ENCODE assay signal across 28 cellular contexts in the genomic region with DNA sequence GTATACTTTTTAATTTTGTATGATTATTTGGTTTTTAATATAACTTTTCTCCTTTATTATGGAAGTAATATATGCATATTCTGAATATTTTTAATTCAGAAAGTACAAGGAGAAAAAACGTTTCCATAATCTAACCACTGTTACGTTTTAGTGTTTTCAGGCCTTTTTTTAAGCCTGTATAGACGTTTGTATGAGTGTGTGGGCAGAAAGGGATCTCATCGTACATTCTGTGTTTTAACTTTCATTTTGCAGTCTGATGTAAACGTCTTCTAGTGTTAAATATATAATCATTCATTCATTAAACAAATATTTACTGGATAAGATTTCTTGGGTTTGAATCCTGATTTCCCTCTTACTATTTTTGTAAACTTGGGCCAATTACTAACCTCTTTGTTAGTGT. TPM values are rescaled to one million over a fixed set of nuclear protein-coding genes. Genes with fewer than 3 reads are reported as not detected.
DNase-seq lines count a peak whose midpoint lies in the region; ATAC-seq and TF ChIP-seq lines count a peak whose summit lies in the region.
"Had no signal": no experiment of that assay in that cellular context is flagged by ENCODE, and none has a peak within 500 bp of the region (broad histone marks: within the 10 kb centered on the region; RNA-seq: fewer than 3 reads in every experiment).

No MANE protein-coding gene starts in this region.

- ATAC-seq in CD4-positive, CD25-positive, alpha-beta regulatory T cell (ENCODE audit: low read depth in 2 of 2), result no peak
- ATAC-seq: HepG2; left cardiac atrium; stimulated activated naive CD8-positive, alpha-beta T cell treated with anti-CD3 and anti-CD28 coated beads, Interleukin-15, amount 100 ng/mL, for 72 hours had no signal

- POLR2A ChIA-PET in activated CD4-positive, alpha-beta memory T cell treated with anti-CD3 and anti-CD28 coated beads, Interleukin-2, amount 10 ng/mL, durations not matched to agents 7 days and 5 days (lab: Charles Lee), result interaction anchor here (0.9 to 4.0 kb wide), 9 partner anchors 16 to 225 kb away, joined by 3 to 63 read pairs (median 8); a partner anchor contains a TSS

- H3K36me3 Mint-ChIP-seq in activated CD4-positive, alpha-beta T cell treated with anti-CD3 and anti-CD28 coated beads, Interleukin-2, amount 10 ng/mL, durations not matched to agents 24 days and 14 days (ENCODE audit: low read depth), result peaks cover 37% of the 10 kb centered on the region
- peaks cover 25% of the 10 kb centered on the region for H3K36me3 Mint-ChIP-seq in CD4-positive, CD25-positive, alpha-beta regulatory T cell
- peaks cover 45% of the 10 kb centered on the region for H3K36me3 Mint-ChIP-seq in activated CD4-positive, alpha-beta memory T cell treated with anti-CD3 and anti-CD28 coated beads, Interleukin-2, amount 10 ng/mL, durations not matched to agents 7 days and 5 days (ENCODE audit: low read depth)

- CTCF ChIA-PET in activated CD4-positive, alpha-beta memory T cell treated with anti-CD3 and anti-CD28 coated beads, Interleukin-2, amount 10 ng/mL, durations not matched to agents 7 days and 5 days (lab: Charles Lee), result interaction anchor here (1.1 to 1.3 kb wide), 2 partner anchors 39 to 76 kb away, joined by 6 to 8 read pairs; no protein-coding TSS in a partner anchor

- H3K36me3 ChIP-seq in CD4-positive, CD25-positive, alpha-beta regulatory T cell (ENCODE audit: control insufficient read depth, insufficient read depth, low read length), result no peaks in the 10 kb centered on the region
- H3K36me3 ChIP-seq in esophagus muscularis mucosa, result peaks cover 0 to 11% (median 5%) of the 10 kb centered on the region in 4 donors
- H3K36me3 ChIP-seq in uterus, result no peaks in the 10 kb centered on the region
- H3K36me3 ChIP-seq: adrenal gland, brain microvascular endothelial cell, Peyer's patch had no signal

- H3K4me3 ChIP-seq in CD4-positive, CD25-positive, alpha-beta regulatory T cell (ENCODE audit: low read depth, low read length), result peak overlapping the region; percentile 81
- H3K4me3 ChIP-seq in esophagus muscularis mucosa (no peak overlapping the region), uterus (no peak overlapping the region)
- H3K4me3 ChIP-seq: adrenal gland, GM23248, Peyer's patch had no signal

- H3K9me3 ChIP-seq in CD4-positive, CD25-positive, alpha-beta regulatory T cell (ENCODE audit: control insufficient read depth in 2 of 2, low read length in 2 of 2), result peaks cover 0 to 5% of the 10 kb centered on the region in 2 experiments
- H3K9me3 ChIP-seq in esophagus muscularis mucosa (no peaks in the 10 kb centered on the region), uterus (peaks cover 0 to 4% of the 10 kb centered on the region in 2 donors)
- H3K9me3 ChIP-seq: adrenal gland, Peyer's patch had no signal

- peaks cover 9% of the 10 kb centered on the region for H3K9me3 Mint-ChIP-seq in activated CD4-positive, alpha-beta T cell treated with anti-CD3 and anti-CD28 coated beads, Interleukin-2, amount 10 ng/mL, durations not matched to agents 24 days and 14 days
- peaks cover 0 to 11% (median 6%) of the 10 kb centered on the region in 7 donors for H3K9me3 Mint-ChIP-seq in CD4-positive, CD25-positive, alpha-beta regulatory T cell
- H3K9me3 Mint-ChIP-seq in activated CD4-positive, alpha-beta memory T cell treated with anti-CD3 and anti-CD28 coated beads, Interleukin-2, amount 10 ng/mL, durations not matched to agents 7 days and 5 days, result peaks cover 14% of the 10 kb centered on the region

- WGBS in esophagus muscularis mucosa, result 45% methylated on average over 5 of the region's 5 CpGs

- H3K27ac Mint-ChIP-seq in activated CD4-positive, alpha-beta T cell treated with anti-CD3 and anti-CD28 coated beads, Interleukin-2, amount 10 ng/mL, durations not matched to agents 24 days and 14 days, result no peak overlapping the region
- H3K27ac Mint-ChIP-seq in CD4-positive, CD25-positive, alpha-beta regulatory T cell, result peak overlapping the region in 1 of 3 donors; percentile 96
- H3K27ac Mint-ChIP-seq in activated CD4-positive, alpha-beta memory T cell treated with anti-CD3 and anti-CD28 coated beads, Interleukin-2, amount 10 ng/mL, durations not matched to agents 7 days and 5 days, result peak overlapping the region; percentile 70

- TF ChIP-seq EP300 in esophagus muscularis mucosa (IDR thresholded peaks at IDR 0.05), result no peak

- DNase-seq in activated CD4-positive, alpha-beta T cell treated with anti-CD3 and anti-CD28 coated beads, Interleukin-2, amount 10 ng/mL, durations not matched to agents 24 days and 14 days, result no peak
- no peak for DNase-seq in activated CD4-positive, alpha-beta T cell treated with anti-CD3 and anti-CD28 coated beads for 4 hours
- no peak for DNase-seq in CD4-positive, CD25-positive, alpha-beta regulatory T cell
- no peak for DNase-seq in activated CD4-positive, alpha-beta memory T cell treated with anti-CD3 and anti-CD28 coated beads, Interleukin-2, amount 10 ng/mL, durations not matched to agents 7 days and 5 days
- DNase-seq in esophagus muscularis mucosa (ENCODE audit: extremely low spot score) (no peak), uterus (no peak), D341Med (ENCODE audit: low spot score) (no peak), posterior cingulate gyrus (no peak)
- DNase-seq: 8988T; activated CD4-positive, alpha-beta T cell treated with anti-CD3 and anti-CD28 coated beads, Interleukin-2, amount 50 U/mL, for 1 hour; adrenal gland; AML-193; brain microvascular endothelial cell; COR-L47; DMS79 treated with DMSO at 0.1 percent for 48 hours; effector CD4-positive, alpha-beta T cell; GM23248; left cardiac atrium; mesenchymal stem cell; naive B cell; NCI-H1048; NCI-H187 treated with DMSO at 0.1 percent for 48 hours; NCI-H526; Peyer's patch; SIG-M5; stimulated activated naive CD8-positive, alpha-beta T cell treated with anti-CD3 and anti-CD28 coated beads, Interleukin-15, amount 100 ng/mL, for 72 hours; trophoblast cell had no signal

- peaks cover 54% of the 10 kb centered on the region for H3K4me1 ChIP-seq in CD4-positive, CD25-positive, alpha-beta regulatory T cell (ENCODE audit: control insufficient read depth, insufficient read depth, low read length, poor library complexity, severe bottlenecking)
- peaks cover 0 to 21% (median 9%) of the 10 kb centered on the region in 4 donors for H3K4me1 ChIP-seq in esophagus muscularis mucosa
- H3K4me1 ChIP-seq in uterus, result no peaks in the 10 kb centered on the region
- H3K4me1 ChIP-seq: Peyer's patch had no signal

- peak overlapping the region; percentile 14 for H3K27ac ChIP-seq in CD4-positive, CD25-positive, alpha-beta regulatory T cell (ENCODE audit: insufficient read depth, low read length, poor library complexity, severe bottlenecking)
- H3K27ac ChIP-seq in esophagus muscularis mucosa (replicated peaks in 1 of 4), result peak overlapping the region in 3 of 4 donors; percentile 48 to 61 (median 54)
- H3K27ac ChIP-seq in uterus, result no peak overlapping the region
- H3K27ac ChIP-seq: brain microvascular endothelial cell, GM23248 had no signal

- no peaks in the 10 kb centered on the region for H3K27me3 Mint-ChIP-seq in activated CD4-positive, alpha-beta T cell treated with anti-CD3 and anti-CD28 coated beads, Interleukin-2, amount 10 ng/mL, durations not matched to agents 24 days and 14 days
- H3K27me3 Mint-ChIP-seq in CD4-positive, CD25-positive, alpha-beta regulatory T cell, result no peaks in the 10 kb centered on the region
- H3K27me3 Mint-ChIP-seq in activated CD4-positive, alpha-beta memory T cell treated with anti-CD3 and anti-CD28 coated beads, Interleukin-2, amount 10 ng/mL, durations not matched to agents 7 days and 5 days, result no peaks in the 10 kb centered on the region
- H3K27me3 Mint-ChIP-seq: naive B cell; stimulated activated naive CD8-positive, alpha-beta T cell treated with anti-CD3 and anti-CD28 coated beads, Interleukin-15, amount 100 ng/mL, for 72 hours had no signal

- no peaks in the 10 kb centered on the region for H3K27me3 ChIP-seq in CD4-positive, CD25-positive, alpha-beta regulatory T cell (ENCODE audit: control insufficient read depth, insufficient read depth, low read length)
- H3K27me3 ChIP-seq in esophagus muscularis mucosa, result no peaks in the 10 kb centered on the region
- H3K27me3 ChIP-seq in uterus, result no peaks in the 10 kb centered on the region
- H3K27me3 ChIP-seq: adrenal gland, brain microvascular endothelial cell, Peyer's patch had no signal

- H3K4me3 Mint-ChIP-seq in activated CD4-positive, alpha-beta T cell treated with anti-CD3 and anti-CD28 coated beads, Interleukin-2, amount 10 ng/mL, durations not matched to agents 24 days and 14 days, result peak overlapping the region; percentile 45
- H3K4me3 Mint-ChIP-seq in CD4-positive, CD25-positive, alpha-beta regulatory T cell, result peak overlapping the region; percentile 56 to 82 (median 71)
- H3K4me3 Mint-ChIP-seq in activated CD4-positive, alpha-beta memory T cell treated with anti-CD3 and anti-CD28 coated beads, Interleukin-2, amount 10 ng/mL, durations not matched to agents 7 days and 5 days, result peak overlapping the region; percentile 75
- H3K4me3 Mint-ChIP-seq: naive B cell had no signal

- H3K4me1 Mint-ChIP-seq in activated CD4-positive, alpha-beta T cell treated with anti-CD3 and anti-CD28 coated beads, Interleukin-2, amount 10 ng/mL, durations not matched to agents 24 days and 14 days, result peaks cover 35% of the 10 kb centered on the region
- H3K4me1 Mint-ChIP-seq in CD4-positive, CD25-positive, alpha-beta regulatory T cell, result peaks cover 38 to 61% (median 49%) of the 10 kb centered on the region in 4 donors
- H3K4me1 Mint-ChIP-seq in activated CD4-positive, alpha-beta memory T cell treated with anti-CD3 and anti-CD28 coated beads, Interleukin-2, amount 10 ng/mL, durations not matched to agents 7 days and 5 days, result peaks cover 56% of the 10 kb centered on the region

- TF ChIP-seq POLR2A in esophagus muscularis mucosa (IDR thresholded peaks at IDR 0.05; ENCODE audit: low read depth), result no peak
- no peak for TF ChIP-seq POLR2A in uterus (IDR thresholded peaks at IDR 0.05)

- no peak for TF ChIP-seq CTCF in esophagus muscularis mucosa (IDR thresholded peaks at IDR 0.05)
- no peak for TF ChIP-seq CTCF in uterus (IDR thresholded peaks at IDR 0.05)

- intact Hi-C loops in activated CD4-positive, alpha-beta T cell treated with anti-CD3 and anti-CD28 coated beads, Interleukin-2, amount 10 ng/mL, durations not matched to agents 24 days and 14 days (cut with micrococcal nuclease), result loop anchor here (2.0 kb wide), 1 partner anchor 37 kb away; a partner anchor contains a TSS
- intact Hi-C loops in esophagus muscularis mucosa (cut with DNase I) (no loop called here), uterus (cut with DNase I; ENCODE audit: low total_unique reads) (no loop called here), posterior cingulate gyrus (cut with DNase I) (no loop called here)

RNA-seq across cellular contexts. Expression of a gene that starts 38.0 kb away (rescaled TPM):
- 25.2 and 26.4 TPM in 2 replicates for total RNA-seq in activated CD4-positive, alpha-beta T cell treated with anti-CD3 and anti-CD28 coated beads, Interleukin-2, amount 10 ng/mL, durations not matched to agents 24 days and 14 days
- 61.0 TPM for total RNA-seq in CD4-positive, CD25-positive, alpha-beta regulatory T cell
- polyA plus RNA-seq in CD4-positive, CD25-positive, alpha-beta regulatory T cell, result 10 to 100 TPM; 21.5 to 31.5 (median 27.5) TPM
- total RNA-seq in activated CD4-positive, alpha-beta memory T cell treated with anti-CD3 and anti-CD28 coated beads, Interleukin-2, amount 10 ng/mL, durations not matched to agents 7 days and 5 days, result 10 to 100 TPM; 89.8 to 92.9 TPM
- total RNA-seq in esophagus muscularis mucosa (100 to 1,000 TPM; 294 to 426 (median 337) TPM), uterus (10 to 100 TPM; 18.4 to 95.6 (median 36.2) TPM)

RNA-seq across cellular contexts. Expression of a gene that starts 44.1 kb away (rescaled TPM):
- 20.8 and 21.0 TPM in 2 replicates for total RNA-seq in activated CD4-positive, alpha-beta T cell treated with anti-CD3 and anti-CD28 coated beads, Interleukin-2, amount 10 ng/mL, durations not matched to agents 24 days and 14 days
- 23.4 TPM for total RNA-seq in CD4-positive, CD25-positive, alpha-beta regulatory T cell
- polyA plus RNA-seq in CD4-positive, CD25-positive, alpha-beta regulatory T cell, result 10 to 100 TPM; 25.8 to 27.8 (median 26.3) TPM
- total RNA-seq in activated CD4-positive, alpha-beta memory T cell treated with anti-CD3 and anti-CD28 coated beads, Interleukin-2, amount 10 ng/mL, durations not matched to agents 7 days and 5 days, result 10 to 100 TPM; 35.4 to 39.0 TPM
- total RNA-seq in esophagus muscularis mucosa (10 to 100 TPM; 38.9 to 56.5 (median 44.9) TPM), uterus (10 to 100 TPM; 28.4 to 86.3 (median 66.9) TPM)

Comparison
In these comparisons a context has a peak if more than half of its experiments do, and no peak if none do; other contexts are left out.
1. H3K27ac ChIP-seq: peak in CD4-positive, CD25-positive, alpha-beta regulatory T cell (single experiment) and esophagus muscularis mucosa (3 of 4); none in uterus (0 of 2).
2. Peak in every context shown above with its lines, with median percentiles within 50 percentile points of each other: H3K4me3 Mint-ChIP-seq.